In the genomic region with DNA sequence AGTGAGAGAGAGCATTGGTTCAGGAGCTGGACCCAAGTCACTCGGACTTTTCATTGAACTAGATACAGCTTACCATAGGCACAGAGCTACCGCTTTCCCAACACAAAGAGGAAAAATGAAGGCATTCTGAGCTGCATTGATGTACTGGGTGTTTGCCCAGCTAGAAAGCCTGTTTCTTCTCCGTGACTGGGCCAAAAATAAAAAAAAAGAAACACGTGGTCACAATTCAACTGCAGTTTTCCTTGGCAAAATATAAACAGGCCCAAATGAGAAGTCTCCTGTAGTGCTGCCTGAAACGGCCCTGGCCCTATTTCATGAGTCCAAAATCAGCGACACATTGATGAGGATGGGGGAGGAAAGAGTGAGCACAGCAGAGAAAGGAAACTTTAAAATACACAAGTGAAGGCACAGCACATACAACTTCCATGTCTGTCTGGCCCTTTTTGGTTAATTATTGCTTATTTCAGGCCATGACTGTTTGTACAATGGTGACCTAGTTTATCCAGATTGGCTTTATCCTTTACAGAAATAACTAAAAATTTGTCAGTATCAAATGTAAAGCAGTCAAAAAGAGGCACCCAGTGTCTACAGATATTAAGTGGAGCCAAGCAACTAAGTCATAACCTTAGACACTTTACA, we compare ENCODE assay signal across 1 cellular context.
TF ChIP-seq lines count a peak whose summit lies in the region.

No MANE protein-coding gene starts in this region.

TF ChIP-seq in H1, 55 proteins besides CTCF, POLR2A, EP300 and RAD21:
- TF ChIP-seq SP1 (IDR thresholded peaks at IDR 0.05; ENCODE audit: low read depth, low read length), result no peak
